In genomic region chr1:144551543-144552424, GRCh38 we compare ENCODE assay signal across 8 cellular contexts. TPM values are rescaled to one million over a fixed set of nuclear protein-coding genes. Genes with fewer than 3 reads are reported as not detected.
DNase-seq lines count a peak whose midpoint lies in the region; ATAC-seq, FAIRE-seq and TF ChIP-seq lines count a peak whose summit lies in the region.

No MANE protein-coding gene starts in this region.

- no peak overlapping the region for H2BK15ac ChIP-seq in neuronal stem cell (ENCODE audit: low read length)

- peak overlapping the region; percentile 97 for H3K18ac ChIP-seq in neuronal stem cell (ENCODE audit: low read length)

- ATAC-seq in GM19023 (IDR thresholded peaks at IDR 0.05; ENCODE audit: unreplicated experiment) (peak; percentile 62), HG03521 (IDR thresholded peaks at IDR 0.05; ENCODE audit: unreplicated experiment) (peak; percentile 69), RWPE2 (ENCODE audit: low read depth) (peak; percentile 83)

- no peak overlapping the region for H3K14ac ChIP-seq in neuronal stem cell (ENCODE audit: low read length)

- no peak overlapping the region for H2BK120ac ChIP-seq in neuronal stem cell (ENCODE audit: low read depth, low read length)

- H3K27ac Mint-ChIP-seq in activated naive CD4-positive, alpha-beta T cell treated with anti-CD3 and anti-CD28 coated beads for 36 hours, result peak overlapping the region; percentile 99

- no peak for TF ChIP-seq CTCF in RWPE2 (IDR thresholded peaks at IDR 0.05; ENCODE audit: poor library complexity, severe bottlenecking)

- H3K4me3 ChIP-seq in ACC112 (ENCODE audit: low read depth, low read length) (peak overlapping the region; percentile 71), RWPE2 (ENCODE audit: severe bottlenecking) (peak overlapping the region; percentile 36), neuronal stem cell (ENCODE audit: low read length in 2 of 2) (peak overlapping the region; percentile 51 to 77)

- no peak for FAIRE-seq in frontal cortex (lab: Jason Lieb, UNC)

- H3K4me1 Mint-ChIP-seq in activated naive CD4-positive, alpha-beta T cell treated with anti-CD3 and anti-CD28 coated beads for 36 hours (ENCODE audit: low read depth), result peaks cover 23% of the 10 kb centered on the region

- no peak overlapping the region for H2AK5ac ChIP-seq in neuronal stem cell (ENCODE audit: low read depth, low read length)

- intact Hi-C loops in activated naive CD4-positive, alpha-beta T cell treated with anti-CD3 and anti-CD28 coated beads for 36 hours (cut with micrococcal nuclease), result loop anchor here (1.0 kb wide), 2 partner anchors 10 to 27 kb away; no protein-coding TSS in a partner anchor

- peak overlapping the region; percentile 62 for H3K4me2 ChIP-seq in neuronal stem cell (ENCODE audit: insufficient read depth, low read length, poor library complexity, severe bottlenecking)

- H3K27ac ChIP-seq in ACC112 (ENCODE audit: low read depth, low read length), result peak overlapping the region; percentile 96
- peak overlapping the region; percentile 85 for H3K27ac ChIP-seq in RWPE2 (ENCODE audit: poor library complexity, severe bottlenecking)
- H3K27ac ChIP-seq in neuronal stem cell (replicated peaks; ENCODE audit: low read length), result peak overlapping the region; percentile 87
- H3K27ac ChIP-seq in temporal lobe (ENCODE audit: low read depth, low read length), result peak overlapping the region; percentile 91

- H3K4ac ChIP-seq in neuronal stem cell (ENCODE audit: low read length), result no peak overlapping the region

- H3K23ac ChIP-seq in neuronal stem cell (ENCODE audit: low read depth, low read length, poor library complexity), result peak overlapping the region; percentile 98

- peaks cover 3% of the 10 kb centered on the region for H3K27me3 Mint-ChIP-seq in activated naive CD4-positive, alpha-beta T cell treated with anti-CD3 and anti-CD28 coated beads for 36 hours (ENCODE audit: low read depth)

- WGBS in neuronal stem cell (ENCODE audit: extremely low coverage in 2 of 2, insufficient read length in 2 of 2, insufficient replicate concordance in 1 of 2), 2 donors, result no CpG with 5 or more reads among the region's 48 CpGs

- CTCF ChIA-PET in activated naive CD4-positive, alpha-beta T cell treated with anti-CD3 and anti-CD28 coated beads for 36 hours (lab: Charles Lee), result no interaction called here

- no peaks in the 10 kb centered on the region for H3K36me3 ChIP-seq in ACC112 (ENCODE audit: insufficient read depth, low read length)
- no peaks in the 10 kb centered on the region for H3K36me3 ChIP-seq in RWPE2 (ENCODE audit: low read depth)
- no peaks in the 10 kb centered on the region for H3K36me3 ChIP-seq in neuronal stem cell (replicated peaks in 1 of 2; ENCODE audit: control insufficient read depth in 2 of 2, insufficient read depth in 2 of 2, low read length in 2 of 2)

- peaks cover 2% of the 10 kb centered on the region for H3K36me3 Mint-ChIP-seq in activated naive CD4-positive, alpha-beta T cell treated with anti-CD3 and anti-CD28 coated beads for 36 hours (ENCODE audit: low read depth)

- H2BK12ac ChIP-seq in neuronal stem cell (ENCODE audit: low read length), result no peak overlapping the region

- peaks cover 3% of the 10 kb centered on the region for H3K4me1 ChIP-seq in ACC112 (ENCODE audit: control insufficient read depth, insufficient read depth, low read length, unreplicated experiment)
- H3K4me1 ChIP-seq in RWPE2 (ENCODE audit: insufficient read depth, poor library complexity, severe bottlenecking), result peaks cover 7% of the 10 kb centered on the region
- peaks cover 0 to 3% of the 10 kb centered on the region in 2 donors for H3K4me1 ChIP-seq in neuronal stem cell (ENCODE audit: control insufficient read depth in 2 of 2, insufficient read depth in 1 of 2, low read depth in 1 of 2, low read length in 2 of 2)

- H3K27me3 ChIP-seq in ACC112 (ENCODE audit: insufficient read depth, low read length) (no peaks in the 10 kb centered on the region), RWPE2 (ENCODE audit: insufficient read depth, poor library complexity, severe bottlenecking) (no peaks in the 10 kb centered on the region), neuronal stem cell (ENCODE audit: control insufficient read depth in 3 of 3, insufficient read depth in 3 of 3, low read depth in 1 of 3, low read length in 3 of 3) (no peaks in the 10 kb centered on the region)

- H3K79me2 ChIP-seq in ACC112 (ENCODE audit: control insufficient read depth, insufficient read depth, low read length, unreplicated experiment), result no peaks in the 10 kb centered on the region

- H3K9me3 ChIP-seq in RWPE2 (ENCODE audit: severe bottlenecking), result no peaks in the 10 kb centered on the region
- no peaks in the 10 kb centered on the region for H3K9me3 ChIP-seq in neuronal stem cell (replicated peaks in 1 of 2; ENCODE audit: control insufficient read depth in 2 of 2, insufficient read depth in 1 of 2, low read depth in 1 of 2, low read length in 2 of 2)

- H4K91ac ChIP-seq in neuronal stem cell (ENCODE audit: low read depth, low read length, poor library complexity), result no peak overlapping the region

- no peaks in the 10 kb centered on the region for H3K9me3 Mint-ChIP-seq in activated naive CD4-positive, alpha-beta T cell treated with anti-CD3 and anti-CD28 coated beads for 36 hours

- peak overlapping the region; percentile 87 for H3K4me3 Mint-ChIP-seq in activated naive CD4-positive, alpha-beta T cell treated with anti-CD3 and anti-CD28 coated beads for 36 hours

- peak overlapping the region; percentile 67 for H2AFZ ChIP-seq in ACC112 (ENCODE audit: low read length, unreplicated experiment)
- peak overlapping the region; percentile 86 for H2AFZ ChIP-seq in neuronal stem cell (ENCODE audit: low read length)

- no peaks in the 10 kb centered on the region for H3K79me1 ChIP-seq in neuronal stem cell (ENCODE audit: low read depth, low read length)

- H4K8ac ChIP-seq in neuronal stem cell (ENCODE audit: low read depth, low read length), result no peak overlapping the region

- no peak overlapping the region for H2BK5ac ChIP-seq in neuronal stem cell (ENCODE audit: low read length)

- DNase-seq in RWPE2 (ENCODE audit: low spot score) (peak; percentile 97), frontal cortex (ENCODE audit: low spot score in 2 of 2) (peak; percentile 49 to 70), neuronal stem cell (ENCODE audit: low spot score) (peak; percentile 75)
- DNase-seq in activated naive CD4-positive, alpha-beta T cell treated with anti-CD3 and anti-CD28 coated beads for 36 hours, result peak; percentile 90

- peak overlapping the region; percentile 96 for H3K9ac ChIP-seq in neuronal stem cell (ENCODE audit: low read depth, low read length, poor library complexity)

RNA-seq across cellular contexts. Expression of gene PPIAL4F, which starts 40.9 kb away (rescaled TPM):
- total RNA-seq in activated naive CD4-positive, alpha-beta T cell treated with anti-CD3 and anti-CD28 coated beads for 36 hours, result not detected
- total RNA-seq in frontal cortex, result 1.6 TPM
- polyA plus RNA-seq in neuronal stem cell (2013, experiment 1 of 2), result not detected
- polyA plus RNA-seq in neuronal stem cell (2013, experiment 2 of 2), result not detected
- 0.98 TPM for total RNA-seq in temporal lobe

Comparison
In these comparisons a context has a peak if more than half of its experiments do, and no peak if none do; other contexts are left out.
1. Peak in every context shown above with its lines: DNase-seq, ATAC-seq, H3K4me3 ChIP-seq and H3K27ac ChIP-seq.